In genomic region chr2:191811807-191812602, GRCh38 we compare ENCODE assay signal across 8 cellular contexts. TPM values are rescaled to one million over a fixed set of nuclear protein-coding genes. Genes with fewer than 3 reads are reported as not detected.
DNase-seq lines count a peak whose midpoint lies in the region; ATAC-seq and TF ChIP-seq lines count a peak whose summit lies in the region.

No MANE protein-coding gene starts in this region.

- peak overlapping the region; percentile 55 for H3K27ac ChIP-seq in VCaP

- TF ChIP-seq CTCF in AG09309 (IDR thresholded peaks at IDR 0.05; ENCODE audit: control insufficient read depth, insufficient read depth, low read depth, low read length, missing control alignments) = peak; percentile 75
- TF ChIP-seq CTCF in VCaP (conservative IDR thresholded peaks at IDR 0.05) = peak; percentile 84
- TF ChIP-seq CTCF in endothelial cell (IDR thresholded peaks at IDR 0.05; ENCODE audit: unreplicated experiment) = peak; percentile 58

- peak; percentile 79 for ATAC-seq in GM18499 (IDR thresholded peaks at IDR 0.05; ENCODE audit: insufficient read depth, unreplicated experiment)
- peak; percentile 75 for ATAC-seq in HG02938 (IDR thresholded peaks at IDR 0.05; ENCODE audit: unreplicated experiment)

- peaks cover 1% of the 10 kb centered on the region for H3K27me3 Mint-ChIP-seq in endothelial cell (ENCODE audit: unreplicated experiment)

- H3K9me3 Mint-ChIP-seq in endothelial cell (ENCODE audit: unreplicated experiment) = no peaks in the 10 kb centered on the region

- H3K4me1 Mint-ChIP-seq in endothelial cell (ENCODE audit: unreplicated experiment) = no peaks in the 10 kb centered on the region

- DNase-seq in AG09309 (ENCODE audit: low read depth) (peak; percentile 33), NCI-H1694 treated with DMSO at 0.1 percent for 48 hours (lab: John Stamatoyannopoulos, UW) (peak; percentile 83), endothelial cell (ENCODE audit: low spot score) (peak; percentile 64), midbrain (lab: John Stamatoyannopoulos, UW) (peak; percentile 87), superior temporal gyrus (ENCODE audit: extremely low spot score) (peak; percentile 96)

- H3K4me3 ChIP-seq in AG09309 (ENCODE audit: control insufficient read depth, low read depth, low read length) = no peak overlapping the region

- H3K36me3 Mint-ChIP-seq in endothelial cell (ENCODE audit: low read depth, unreplicated experiment) = no peaks in the 10 kb centered on the region

- H3K4me3 Mint-ChIP-seq in endothelial cell (ENCODE audit: unreplicated experiment) = no peak overlapping the region

- H3K27ac Mint-ChIP-seq in endothelial cell (ENCODE audit: unreplicated experiment) = no peak overlapping the region

RNA-seq across cellular contexts. Expression of gene CAVIN2, which starts 34.9 kb away (rescaled TPM):
- total RNA-seq in endothelial cell (ENCODE audit: unreplicated experiment) = 4.4 TPM

Comparison
In these comparisons a context has a peak if more than half of its experiments do, and no peak if none do; other contexts are left out.
1. DNase-seq: peak in every context shown above with its lines; median percentile 96 in superior temporal gyrus; 87 in midbrain; 83 in NCI-H1694 treated with DMSO at 0.1 percent for 48 hours; 64 in endothelial cell; 33 in AG09309.